Comparison of ENCODE assay signal across 11 cellular contexts in the genomic region with DNA sequence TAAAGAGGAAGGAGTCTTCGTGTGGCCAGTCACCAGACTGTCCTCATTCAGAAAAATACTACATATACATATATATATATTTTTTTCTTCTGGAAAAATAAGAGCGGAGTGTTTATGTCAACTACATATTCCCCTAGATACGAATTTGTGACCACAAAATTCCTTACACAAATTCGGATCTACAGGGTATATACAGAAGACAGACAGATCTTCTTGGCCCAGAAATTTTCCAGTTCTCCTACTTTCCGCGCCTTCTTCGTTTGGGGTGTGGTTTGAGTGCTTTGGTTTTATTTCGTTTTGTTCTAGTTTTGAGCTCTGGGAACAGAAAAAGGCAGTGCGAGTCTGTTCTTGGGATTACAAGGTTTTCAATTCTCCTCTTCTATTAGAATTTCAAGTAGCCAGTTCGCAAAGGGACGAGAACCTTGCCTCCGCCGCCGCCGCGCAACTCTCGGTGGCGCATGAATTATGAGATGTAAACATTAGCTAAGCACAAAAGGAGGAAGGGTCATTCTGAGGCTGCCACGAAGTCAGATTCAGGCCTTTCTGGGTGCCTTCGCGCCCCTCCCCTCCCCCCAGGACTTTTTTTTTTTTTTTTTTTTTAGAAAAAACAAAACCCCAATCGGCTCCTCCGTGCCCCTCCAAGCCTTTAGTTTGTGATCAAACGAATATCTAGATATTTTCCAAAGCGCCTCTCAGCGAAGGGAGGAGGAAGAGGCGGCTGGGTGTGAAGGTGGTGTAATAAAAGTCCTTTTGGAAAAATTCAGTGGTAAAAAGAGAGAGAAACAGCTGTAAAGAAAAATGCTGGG. TPM values are rescaled to one million over a fixed set of nuclear protein-coding genes. Genes with fewer than 3 reads are reported as not detected.
DNase-seq lines count a peak whose midpoint lies in the region; ATAC-seq, FAIRE-seq and TF ChIP-seq lines count a peak whose summit lies in the region.
"Had no signal": no experiment of that assay in that cellular context is flagged by ENCODE, and none has a peak within 500 bp of the region (broad histone marks: within the 10 kb centered on the region; RNA-seq: fewer than 3 reads in every experiment).

No MANE protein-coding gene starts in this region.

- TF ChIP-seq CTCF in esophagus squamous epithelium (IDR thresholded peaks at IDR 0.05) (no peak), sigmoid colon (IDR thresholded peaks at IDR 0.05) (no peak)

- H3K27me3 ChIP-seq in esophagus squamous epithelium (peaks cover 0 to 100% (median 2%) of the 10 kb centered on the region in 4 donors), sigmoid colon (no peaks in the 10 kb centered on the region)

- no peak for TF ChIP-seq POLR2A in esophagus squamous epithelium (IDR thresholded peaks at IDR 0.05)
- TF ChIP-seq POLR2A in sigmoid colon (IDR thresholded peaks at IDR 0.05) = peak in 1 of 2 donors; percentile 8

- DNase-seq in GM19239 (ENCODE audit: insufficient read length, low spot score) (no peak), SW480 (ENCODE audit: low spot score) (peak; percentile 43), esophagus squamous epithelium (lab: John Stamatoyannopoulos, UW) (no peak), sigmoid colon (no peak), inferior parietal cortex (ENCODE audit: extremely low spot score) (no peak)
- DNase-seq: activated CD4-positive, alpha-beta T cell treated with anti-CD3 and anti-CD28 coated beads for 4 hours; endodermal cell; NK-92 treated with Interleukin-12 subunit alpha and Interleukin-12 subunit beta, amount 100 ng/mL, for 24 hours had no signal

- H3K9me3 ChIP-seq in esophagus squamous epithelium (no peaks in the 10 kb centered on the region), sigmoid colon (no peaks in the 10 kb centered on the region)

- H3K27ac ChIP-seq in esophagus squamous epithelium = peak overlapping the region; percentile 88 to 96 (median 92)
- H3K27ac ChIP-seq in sigmoid colon = peak overlapping the region; percentile 94 to 99 (median 96)

- peaks cover 0 to 92% (median 47%) of the 10 kb centered on the region in 3 donors for H3K4me1 ChIP-seq in esophagus squamous epithelium
- H3K4me1 ChIP-seq in sigmoid colon = peaks cover 0 to 74% (median 53%) of the 10 kb centered on the region in 4 donors

- TF ChIP-seq EP300 in sigmoid colon (IDR thresholded peaks at IDR 0.05) = no peak

- ATAC-seq in HG03442 (IDR thresholded peaks at IDR 0.05; ENCODE audit: unreplicated experiment) = no peak
- ATAC-seq in GM19455 (IDR thresholded peaks at IDR 0.05; ENCODE audit: unreplicated experiment) = no peak
- ATAC-seq in GM21528 (IDR thresholded peaks at IDR 0.05; ENCODE audit: low FRiP score, unreplicated experiment) = no peak

- H3K4me3 ChIP-seq in esophagus squamous epithelium = peak overlapping the region in 3 of 4 donors; percentile 49 to 75 (median 56)
- peak overlapping the region; percentile 66 to 84 (median 70) for H3K4me3 ChIP-seq in sigmoid colon

- 29 to 42% methylated on average over 27 of the region's 27 CpGs for WGBS in esophagus squamous epithelium, 2 donors
- WGBS in sigmoid colon, 2 donors = 8 to 28% methylated on average over 27 of the region's 27 CpGs

- H3K36me3 ChIP-seq in esophagus squamous epithelium (no peaks in the 10 kb centered on the region), sigmoid colon (no peaks in the 10 kb centered on the region)

- intact Hi-C loops in esophagus squamous epithelium (cut with DNase I) = loop anchor here (5.0 kb wide), 1 partner anchor 38 kb away; no protein-coding TSS in a partner anchor
- intact Hi-C loops in sigmoid colon (cut with DNase I) = no loop called here

- peak; percentile 70 for FAIRE-seq in GM19239 (lab: Jason Lieb, UNC)

RNA-seq across cellular contexts. Expression of gene HOXB4, which starts 1.8 kb away (rescaled TPM):
- total RNA-seq in esophagus squamous epithelium (1 to 10 TPM in 3 of 4 donors, under 1 TPM in 1; 0.27 to 2.9 (median 1.8) TPM), sigmoid colon (1 to 10 TPM; 4.6 to 8.3 (median 5.4) TPM)
- polyA plus RNA-seq in sigmoid colon = 1 to 10 TPM in 2 of 3 donors, under 1 TPM in 1; 0.23 to 2.7 (median 1.2) TPM
- total RNA-seq: endodermal cell had no signal

RNA-seq across cellular contexts. Expression of gene HOXB3, which starts 10.1 kb away (rescaled TPM):
- total RNA-seq in esophagus squamous epithelium (10 to 100 TPM in 1 of 4 donors, 1 to 10 TPM in 3; 2.5 to 11.1 (median 5.8) TPM), sigmoid colon (10 to 100 TPM; 25.3 to 64.3 (median 30.1) TPM)
- 10 to 100 TPM in 2 of 3 donors, 1 to 10 TPM in 1; 6.2 to 16.7 (median 10.2) TPM for polyA plus RNA-seq in sigmoid colon
- total RNA-seq: endodermal cell had no signal

RNA-seq across cellular contexts. Expression of gene HOXB5, which starts 13.6 kb away (rescaled TPM):
- total RNA-seq in esophagus squamous epithelium (not detected), sigmoid colon (1 to 10 TPM; 1.5 to 2.5 (median 2.1) TPM)
- polyA plus RNA-seq in sigmoid colon = 10 to 100 TPM in 1 of 3 donors, 1 to 10 TPM in 2; 3.2 to 13.9 (median 4.2) TPM
- total RNA-seq: endodermal cell had no signal

RNA-seq across cellular contexts. Expression of gene HOXB6, which starts 24.8 kb away (rescaled TPM):
- 1 to 10 TPM in 2 of 4 donors, not detected in 2; 1.3 to 3.1 TPM for total RNA-seq in esophagus squamous epithelium
- total RNA-seq in sigmoid colon = 10 to 100 TPM in 3 of 4 donors, 1 to 10 TPM in 1; 6.7 to 10.5 (median 10.3) TPM
- polyA plus RNA-seq in sigmoid colon = 10 to 100 TPM in 2 of 3 donors, 1 to 10 TPM in 1; 6.0 to 28.5 (median 10.2) TPM
- total RNA-seq: endodermal cell had no signal

RNA-seq across cellular contexts. Expression of gene HOXB7, which starts 30.9 kb away (rescaled TPM):
- total RNA-seq in esophagus squamous epithelium (under 1 TPM in 2 of 4 donors, not detected in 2; 0.38 to 0.64 TPM), sigmoid colon (1 to 10 TPM; 1.1 to 6.6 (median 3.4) TPM)
- polyA plus RNA-seq in sigmoid colon = 10 to 100 TPM; 21.3 to 67.3 (median 43.0) TPM
- total RNA-seq: endodermal cell had no signal
